Comparison of ENCODE assay signal across 9 cellular contexts in the genomic region with DNA sequence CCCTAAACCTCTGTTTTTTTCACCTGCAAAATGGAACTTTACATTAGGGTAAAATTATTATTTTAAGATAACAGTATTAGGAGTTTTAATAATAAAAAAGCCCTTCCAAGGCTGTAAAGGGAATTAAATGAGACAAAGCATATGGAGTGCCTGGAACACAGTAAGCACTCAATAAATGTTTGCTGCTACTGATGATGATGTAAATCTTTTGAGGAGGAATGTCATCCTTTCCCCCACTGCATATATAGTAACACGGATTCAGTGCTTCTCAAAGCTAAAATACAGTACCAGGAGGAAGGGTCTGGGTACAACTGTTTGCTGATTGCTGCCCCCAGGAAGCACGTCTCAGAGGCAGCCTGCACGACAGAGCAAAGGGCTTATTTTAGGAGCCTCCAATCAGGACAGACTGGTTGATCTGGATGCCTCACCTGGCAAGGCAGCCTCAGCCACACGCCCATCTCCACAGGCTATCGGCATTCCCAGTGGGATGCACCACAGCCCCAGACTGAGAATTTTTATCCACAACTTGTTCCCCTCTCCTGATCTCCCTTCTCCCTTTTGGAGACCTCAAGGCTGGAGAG.
DNase-seq lines count a peak whose midpoint lies in the region; ATAC-seq and TF ChIP-seq lines count a peak whose summit lies in the region.
"Had no signal": no experiment of that assay in that cellular context is flagged by ENCODE, and none has a peak within 500 bp of the region (broad histone marks: within the 10 kb centered on the region; RNA-seq: fewer than 3 reads in every experiment).

No MANE protein-coding gene starts in this region.

- peak; percentile 34 for DNase-seq in NCI-H146 (lab: John Stamatoyannopoulos, UW)
- no peak for DNase-seq in NCI-H146 treated with DMSO at 0.1 percent for 48 hours (lab: John Stamatoyannopoulos, UW; ENCODE audit: unreplicated experiment)
- no peak for DNase-seq in chondrocyte (ENCODE audit: low spot score)
- DNase-seq in mucosa of descending colon = peak in 2 of 3 donors; percentile 52 to 54
- DNase-seq in upper lobe of right lung = no peak
- DNase-seq in NCI-H2171 (lab: John Stamatoyannopoulos, UW) = no peak
- no peak for DNase-seq in stimulated activated CD4-positive, alpha-beta T cell treated with anti-CD3 and anti-CD28 coated beads, Interleukin-4, amount 100 ng/mL, for 1 hour
- DNase-seq in cerebellum (ENCODE audit: low spot score) = no peak

- TF ChIP-seq CTCF in chondrocyte (IDR thresholded peaks at IDR 0.05) (no peak), mucosa of descending colon (IDR thresholded peaks at IDR 0.05) (no peak), upper lobe of right lung (IDR thresholded peaks at IDR 0.05) (no peak)

- peaks cover 37% of the 10 kb centered on the region for H3K4me1 ChIP-seq in mucosa of descending colon (ENCODE audit: low read depth)
- peaks cover 42% of the 10 kb centered on the region for H3K4me1 ChIP-seq in upper lobe of right lung

- H3K36me3 ChIP-seq in mucosa of descending colon (ENCODE audit: low read depth) (no peaks in the 10 kb centered on the region), upper lobe of right lung (no peaks in the 10 kb centered on the region)

- H3K27ac Mint-ChIP-seq in chondrocyte (ENCODE audit: unreplicated experiment) = peak overlapping the region; percentile 99
- H3K27ac Mint-ChIP-seq: IgD-negative memory B cell had no signal

- peak overlapping the region; percentile 62 for H3K27ac ChIP-seq in upper lobe of right lung

- intact Hi-C loops in mucosa of descending colon (cut with DNase I, micrococcal nuclease) = no loop called here
- intact Hi-C loops in upper lobe of right lung (cut with DNase I) = no loop called here

- H3K27me3 Mint-ChIP-seq in chondrocyte (ENCODE audit: low read depth) = no peaks in the 10 kb centered on the region

- H3K9me3 Mint-ChIP-seq in chondrocyte (ENCODE audit: low read depth) = no peaks in the 10 kb centered on the region
- H3K9me3 Mint-ChIP-seq: IgD-negative memory B cell had no signal

- peak overlapping the region; percentile 49 for H3K4me3 Mint-ChIP-seq in chondrocyte (ENCODE audit: unreplicated experiment)
- H3K4me3 Mint-ChIP-seq: IgD-negative memory B cell had no signal

- H3K4me1 Mint-ChIP-seq in chondrocyte (ENCODE audit: low read depth) = peaks cover 95% of the 10 kb centered on the region

- no peaks in the 10 kb centered on the region for H3K36me3 Mint-ChIP-seq in chondrocyte (ENCODE audit: low read depth)

- no peaks in the 10 kb centered on the region for H3K9me3 ChIP-seq in mucosa of descending colon
- no peaks in the 10 kb centered on the region for H3K9me3 ChIP-seq in upper lobe of right lung

- H3K4me3 ChIP-seq in mucosa of descending colon (no peak overlapping the region), upper lobe of right lung (no peak overlapping the region)

- ATAC-seq in mucosa of descending colon (peak; percentile 68), upper lobe of right lung (peak; percentile 29)

- no peaks in the 10 kb centered on the region for H3K27me3 ChIP-seq in upper lobe of right lung

Comparison
In these comparisons a context has a peak if more than half of its experiments do, and no peak if none do; other contexts are left out.
1. DNase-seq: peak in NCI-H146 (single experiment) and mucosa of descending colon (2 of 3); none in NCI-H146 treated with DMSO at 0.1 percent for 48 hours (single experiment), chondrocyte (single experiment), upper lobe of right lung (single experiment), NCI-H2171 (single experiment), stimulated activated CD4-positive, alpha-beta T cell treated with anti-CD3 and anti-CD28 coated beads, Interleukin-4, amount 100 ng/mL, for 1 hour (single experiment) and cerebellum (single experiment).